ENCODE assay signal across 29 cellular contexts in genomic region chrX:46863072-46863471, GRCh38.
"Had no signal": no experiment of that assay in that cellular context is flagged by ENCODE, and none has a peak within 500 bp of the region (broad histone marks: within the 10 kb centered on the region; RNA-seq: fewer than 3 reads in every experiment).

No MANE protein-coding gene starts in this region.

- ATAC-seq: activated naive CD8-positive, alpha-beta T cell treated with anti-CD3 and anti-CD28 coated beads, Interleukin-2, amount 50 U/mL, for 24 hours; left lung; lower lobe of right lung; naive thymus-derived CD8-positive, alpha-beta T cell; psoas muscle; stimulated activated naive B cell treated with anti-CD40 and anti-IgM and Interleukin-4, amounts not matched to agents 10 μg/mL and 1 μg/mL and 100 μg/mL, for 72 hours; T-helper 17 cell; WTC11 had no signal

- H3K27ac ChIP-seq: dorsolateral prefrontal cortex, left lung, lower lobe of right lung, parathyroid adenoma, psoas muscle, stomach, thyroid gland, upper lobe of left lung, vagina had no signal

- H3K36me3 ChIP-seq: lower lobe of right lung, thyroid gland, upper lobe of left lung, vagina had no signal

- H3K27me3 Mint-ChIP-seq: activated naive CD4-positive, alpha-beta T cell treated with anti-CD3 and anti-CD28 coated beads, Interleukin-2, amount 10 ng/mL, durations not matched to agents 7 days and 5 days; activated naive CD8-positive, alpha-beta T cell treated with anti-CD3 and anti-CD28 coated beads, Interleukin-2, amount 50 U/mL, for 24 hours; naive thymus-derived CD8-positive, alpha-beta T cell; stimulated activated naive B cell treated with anti-CD40 and anti-IgM and Interleukin-4, amounts not matched to agents 10 μg/mL and 1 μg/mL and 100 μg/mL, for 72 hours; T-helper 17 cell had no signal

- H3K9ac ChIP-seq: parathyroid adenoma had no signal

- H3K9me3 ChIP-seq: left lung, lower lobe of right lung, psoas muscle, stomach, thyroid gland, upper lobe of left lung, vagina had no signal

- H3K27ac Mint-ChIP-seq: activated naive CD4-positive, alpha-beta T cell treated with anti-CD3 and anti-CD28 coated beads, Interleukin-2, amount 10 ng/mL, durations not matched to agents 7 days and 5 days; activated naive CD8-positive, alpha-beta T cell treated with anti-CD3 and anti-CD28 coated beads, Interleukin-2, amount 50 U/mL, for 24 hours; activated T-helper 1 cell treated with anti-CD3 and anti-CD28 coated beads, Interleukin-12 subunit alpha, Interleukin-12 subunit beta, Interleukin-2, Interleukin-4 antibody, amounts not matched to agents 30 ng/mL and 10 ng/mL and 1 ng/mL, durations not matched to agents 14 hours and 24 hours and 36 hours; naive thymus-derived CD8-positive, alpha-beta T cell; stimulated activated naive B cell treated with anti-CD40 and anti-IgM and Interleukin-4, amounts not matched to agents 10 μg/mL and 1 μg/mL and 100 μg/mL, for 72 hours; T-helper 17 cell; WTC11 had no signal

- H3K9me3 Mint-ChIP-seq: activated naive CD4-positive, alpha-beta T cell treated with anti-CD3 and anti-CD28 coated beads, Interleukin-2, amount 10 ng/mL, durations not matched to agents 7 days and 5 days; activated naive CD8-positive, alpha-beta T cell treated with anti-CD3 and anti-CD28 coated beads, Interleukin-2, amount 50 U/mL, for 24 hours; activated T-helper 1 cell treated with anti-CD3 and anti-CD28 coated beads, Interleukin-12 subunit alpha, Interleukin-12 subunit beta, Interleukin-2, Interleukin-4 antibody, amounts not matched to agents 30 ng/mL and 10 ng/mL and 1 ng/mL, durations not matched to agents 14 hours and 24 hours and 36 hours; naive thymus-derived CD8-positive, alpha-beta T cell; stimulated activated naive B cell treated with anti-CD40 and anti-IgM and Interleukin-4, amounts not matched to agents 10 μg/mL and 1 μg/mL and 100 μg/mL, for 72 hours; WTC11 had no signal

- H3K4me3 ChIP-seq: dorsolateral prefrontal cortex, left lung, lower lobe of right lung, psoas muscle, smooth muscle cell, stomach, thyroid gland, upper lobe of left lung, vagina had no signal

- H3K4me3 Mint-ChIP-seq: activated naive CD4-positive, alpha-beta T cell treated with anti-CD3 and anti-CD28 coated beads, Interleukin-2, amount 10 ng/mL, durations not matched to agents 7 days and 5 days; activated naive CD8-positive, alpha-beta T cell treated with anti-CD3 and anti-CD28 coated beads, Interleukin-2, amount 50 U/mL, for 24 hours; activated T-helper 1 cell treated with anti-CD3 and anti-CD28 coated beads, Interleukin-12 subunit alpha, Interleukin-12 subunit beta, Interleukin-2, Interleukin-4 antibody, amounts not matched to agents 30 ng/mL and 10 ng/mL and 1 ng/mL, durations not matched to agents 14 hours and 24 hours and 36 hours; naive thymus-derived CD8-positive, alpha-beta T cell; neural crest cell; stimulated activated naive B cell treated with anti-CD40 and anti-IgM and Interleukin-4, amounts not matched to agents 10 μg/mL and 1 μg/mL and 100 μg/mL, for 72 hours; T-helper 17 cell; WTC11 had no signal

- H3K4me1 Mint-ChIP-seq: activated naive CD4-positive, alpha-beta T cell treated with anti-CD3 and anti-CD28 coated beads, Interleukin-2, amount 10 ng/mL, durations not matched to agents 7 days and 5 days; activated naive CD8-positive, alpha-beta T cell treated with anti-CD3 and anti-CD28 coated beads, Interleukin-2, amount 50 U/mL, for 24 hours; neural crest cell; WTC11 had no signal

- DNase-seq: activated CD4-positive, alpha-beta T cell treated with anti-CD3 and anti-CD28 coated beads, Interleukin-2, amount 50 U/mL, for 1 hour; activated CD8-positive, alpha-beta memory T cell treated with anti-CD3 and anti-CD28 coated beads, Interleukin-2, amount 50 U/mL, for 4 hours; activated effector memory CD4-positive, alpha-beta T cell treated with anti-CD3 and anti-CD28 coated beads, Interleukin-2, amount 50 U/mL, for 16 hours; activated naive CD4-positive, alpha-beta T cell treated with anti-CD3 and anti-CD28 coated beads, Interleukin-2, amount 10 ng/mL, durations not matched to agents 7 days and 5 days; activated naive CD8-positive, alpha-beta T cell treated with anti-CD3 and anti-CD28 coated beads, Interleukin-2, amount 50 U/mL, for 24 hours; activated T-cell treated with anti-CD3 and anti-CD28 coated beads, Interleukin-2, amount 50 U/mL, for 1 hour; amygdala; caudate nucleus; dorsolateral prefrontal cortex; effector memory CD4-positive, alpha-beta T cell; left lung; lower lobe of right lung; mesenchymal stem cell; naive thymus-derived CD8-positive, alpha-beta T cell; nucleus accumbens; psoas muscle; stimulated activated CD4-positive, alpha-beta T cell treated with anti-CD3 and anti-CD28 coated beads, Interleukin-1b, Interleukin-23, amount 100 ng/mL, for 48 hours; stimulated activated naive B cell treated with anti-CD40 and anti-IgM and Interleukin-4, amounts not matched to agents 10 μg/mL and 1 μg/mL and 100 μg/mL, for 72 hours; stomach; T-helper 17 cell; T1000; thyroid gland; upper lobe of left lung had no signal
